In the genomic region with DNA sequence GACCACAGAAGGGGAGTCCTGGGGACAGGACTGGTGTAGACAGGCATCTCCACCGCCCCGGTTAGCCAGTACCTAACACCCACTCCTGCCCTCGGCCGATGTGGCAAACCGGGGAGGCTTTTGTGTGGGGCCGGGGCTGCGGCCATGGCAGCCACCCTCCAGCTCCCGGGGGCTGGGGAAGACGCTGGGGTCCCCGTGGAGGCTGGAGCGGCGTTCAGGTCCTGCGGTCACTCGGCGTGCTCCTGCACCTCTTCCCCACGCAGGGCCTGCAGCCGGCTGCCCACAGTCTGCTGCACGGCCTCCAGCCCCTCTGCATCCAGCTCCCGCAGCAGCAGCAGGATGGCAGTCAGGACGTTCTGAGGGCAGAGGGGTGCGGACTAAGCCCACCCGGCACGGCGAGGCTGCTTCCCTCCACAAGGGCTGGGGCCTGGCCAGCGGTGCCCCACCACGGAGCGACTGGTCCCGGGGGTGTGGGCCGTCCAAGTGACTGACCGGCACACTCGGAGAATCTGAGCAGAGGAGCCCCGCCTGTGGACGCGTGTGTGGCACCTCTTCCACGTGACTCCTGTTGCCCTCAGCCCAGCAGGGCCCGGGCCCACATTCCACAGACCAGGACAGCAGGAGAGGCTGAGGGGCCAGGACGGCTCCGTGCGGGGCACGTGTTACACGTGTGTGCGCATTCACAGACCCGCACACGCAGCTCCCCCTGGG, we compare ENCODE assay signal across 1 cellular context.
TF ChIP-seq lines count a peak whose summit lies in the region.

No MANE protein-coding gene starts in this region.

TF ChIP-seq in IMR-90, 13 proteins besides CTCF, POLR2A, EP300 and RAD21:
- no peak for TF ChIP-seq FOS (IDR thresholded peaks at IDR 0.05; ENCODE audit: low read depth, low read length)
- no peak for TF ChIP-seq NFE2L2 (IDR thresholded peaks at IDR 0.05; ENCODE audit: low read depth, low read length)
- no peak for TF ChIP-seq MAFK (IDR thresholded peaks at IDR 0.05; ENCODE audit: low read depth, low read length)
- no peak for TF ChIP-seq RFX5 (IDR thresholded peaks at IDR 0.05; ENCODE audit: low read depth, low read length)
- no peak for TF ChIP-seq MXI1 (IDR thresholded peaks at IDR 0.05; ENCODE audit: borderline replicate concordance, low read depth, low read length)
- TF ChIP-seq, protein P1, sequence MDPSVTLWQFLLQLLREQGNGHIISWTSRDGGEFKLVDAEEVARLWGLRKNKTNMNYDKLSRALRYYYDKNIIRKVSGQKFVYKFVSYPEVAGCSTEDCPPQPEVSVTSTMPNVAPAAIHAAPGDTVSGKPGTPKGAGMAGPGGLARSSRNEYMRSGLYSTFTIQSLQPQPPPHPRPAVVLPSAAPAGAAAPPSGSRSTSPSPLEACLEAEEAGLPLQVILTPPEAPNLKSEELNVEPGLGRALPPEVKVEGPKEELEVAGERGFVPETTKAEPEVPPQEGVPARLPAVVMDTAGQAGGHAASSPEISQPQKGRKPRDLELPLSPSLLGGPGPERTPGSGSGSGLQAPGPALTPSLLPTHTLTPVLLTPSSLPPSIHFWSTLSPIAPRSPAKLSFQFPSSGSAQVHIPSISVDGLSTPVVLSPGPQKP (IDR thresholded peaks at IDR 0.05; ENCODE audit: borderline replicate concordance, low read depth, low read length) = no peak
- TF ChIP-seq CEBPB (IDR thresholded peaks at IDR 0.05; ENCODE audit: low read depth, low read length) = no peak
